Comparison of ENCODE assay signal across 12 cellular contexts in genomic region chr20:45339084-45339483, GRCh38. TPM values are rescaled to one million over a fixed set of nuclear protein-coding genes. Genes with fewer than 3 reads are reported as not detected.
DNase-seq lines count a peak whose midpoint lies in the region; ATAC-seq and TF ChIP-seq lines count a peak whose summit lies in the region.
"Had no signal": no experiment of that assay in that cellular context is flagged by ENCODE, and none has a peak within 500 bp of the region (broad histone marks: within the 10 kb centered on the region; RNA-seq: fewer than 3 reads in every experiment).

No MANE protein-coding gene starts in this region.

- POLR2A ChIA-PET in PC-9 (lab: Charles Lee; ENCODE audit: unreplicated experiment) = no interaction called here

- no peak overlapping the region for H3K4me3 ChIP-seq in PC-9
- no peak overlapping the region for H3K4me3 ChIP-seq in skin epidermis
- H3K4me3 ChIP-seq: HAP-1 had no signal

- H3K9me3 ChIP-seq in PC-9 (ENCODE audit: insufficient read depth, low read depth) = no peaks in the 10 kb centered on the region
- H3K9me3 ChIP-seq: HAP-1 had no signal

- peak in 1 of 2 experiments; percentile 37 for DNase-seq in PC-9
- DNase-seq in glutamatergic neuron = no peak
- DNase-seq in NCI-H1092 (lab: John Stamatoyannopoulos, UW) = no peak
- no peak for DNase-seq in GM03348 (ENCODE audit: low spot score)
- DNase-seq in omental fat pad (ENCODE audit: low spot score) = no peak
- DNase-seq: activated naive CD4-positive, alpha-beta T cell treated with Interleukin-2 at 50 U/mL for 16 hours; NCI-H748 treated with DMSO at 0.1 percent for 48 hours; stimulated activated CD4-positive, alpha-beta T cell treated with anti-CD3 and anti-CD28 coated beads, Interleukin-4, amount 100 ng/mL, for 4 hours had no signal

- H3K4me1 Mint-ChIP-seq in glutamatergic neuron (ENCODE audit: low read depth, unreplicated experiment) = peaks cover 1% of the 10 kb centered on the region

- peak overlapping the region; percentile 38 for H3K27ac Mint-ChIP-seq in glutamatergic neuron (ENCODE audit: unreplicated experiment)

- no peak for ATAC-seq in omental fat pad (ENCODE audit: low FRiP score)

- peaks cover 5% of the 10 kb centered on the region for H3K27me3 Mint-ChIP-seq in glutamatergic neuron (ENCODE audit: unreplicated experiment)

- peaks cover 95% of the 10 kb centered on the region for H3K79me2 ChIP-seq in PC-9 (ENCODE audit: low read depth)

- H3K27me3 ChIP-seq in PC-9 (ENCODE audit: insufficient read depth, low read depth) = no peaks in the 10 kb centered on the region

- no peak overlapping the region for H3K4me3 Mint-ChIP-seq in glutamatergic neuron (ENCODE audit: unreplicated experiment)

- peaks cover 11% of the 10 kb centered on the region for H4K20me1 ChIP-seq in PC-9 (ENCODE audit: insufficient read depth)

- H2AFZ ChIP-seq in PC-9 = no peak overlapping the region

- no peaks in the 10 kb centered on the region for H3K36me3 Mint-ChIP-seq in glutamatergic neuron (ENCODE audit: unreplicated experiment)

- intact Hi-C loops in PC-9 (cut with micrococcal nuclease; ENCODE audit: unreplicated experiment) = no loop called here

- no peak for TF ChIP-seq CTCF in PC-9 (conservative IDR thresholded peaks at IDR 0.05)
- no peak for TF ChIP-seq CTCF in glutamatergic neuron (IDR thresholded peaks at IDR 0.05; ENCODE audit: partially characterized antibody, unreplicated experiment)
- no peak for TF ChIP-seq CTCF in omental fat pad (IDR thresholded peaks at IDR 0.05)

- no TSS peak for BruUV-seq in PC-9 (replicated peaks; lab: Mats Ljungman, UMichigan)

- H3F3A ChIP-seq in PC-9 (ENCODE audit: insufficient read depth, low read depth) = peaks cover 71% of the 10 kb centered on the region

- H3K27ac ChIP-seq in PC-9 = peak overlapping the region; percentile 81
- H3K27ac ChIP-seq in skin epidermis = peak overlapping the region in 14 of 21 experiments; percentile 7 to 95 (median 78)

- peaks cover 5% of the 10 kb centered on the region for H3K9me3 Mint-ChIP-seq in glutamatergic neuron (ENCODE audit: unreplicated experiment)

- H3K36me3 ChIP-seq in PC-9 (ENCODE audit: low read depth) = peaks cover 47% of the 10 kb centered on the region
- H3K36me3 ChIP-seq: HAP-1 had no signal

- CTCF ChIA-PET in PC-9 (lab: Charles Lee) = interaction anchor here (0.6 kb wide), 1 partner anchor 23 kb away, joined by 5 read pairs; the partner anchor contains the start of gene SYS1

- H3K4me2 ChIP-seq in PC-9 = peak overlapping the region; percentile 93

- no peaks in the 10 kb centered on the region for H3K9me2 ChIP-seq in PC-9 (ENCODE audit: insufficient read depth)

- H3K4me1 ChIP-seq in PC-9 (replicated peaks; ENCODE audit: insufficient read depth) = peaks cover 85% of the 10 kb centered on the region

RNA-seq across cellular contexts. Expression of gene SDC4, which starts 9.1 kb away (rescaled TPM):
- total RNA-seq in PC-9 (2021) (114 and 117 TPM in 2 replicates), glutamatergic neuron (ENCODE audit: unreplicated experiment) (0.61 TPM), omental fat pad (100 to 1,000 TPM in 2 of 4 donors, 10 to 100 TPM in 2; 31.4 to 279 (median 103) TPM)

RNA-seq across cellular contexts. Expression of gene SYS1, which starts 23.9 kb away (rescaled TPM):
- total RNA-seq in PC-9 (2021) = 35.1 and 38.8 TPM in 2 replicates
- total RNA-seq in glutamatergic neuron (ENCODE audit: unreplicated experiment) = 17.7 TPM
- 10 to 100 TPM; 26.6 to 55.0 (median 51.3) TPM for total RNA-seq in omental fat pad

RNA-seq across cellular contexts. Expression of gene MATN4, which starts 31.0 kb away (rescaled TPM):
- 0.33 and 0.60 TPM in 2 replicates for total RNA-seq in PC-9 (2021)
- total RNA-seq in glutamatergic neuron (ENCODE audit: unreplicated experiment) = not detected
- under 1 TPM in 2 of 4 donors, not detected in 2; 0.19 to 0.24 TPM for total RNA-seq in omental fat pad
- total RNA-seq: HT1080, lung microvascular endothelial cell had no signal

RNA-seq across cellular contexts. Expression of gene RBPJL, which starts 32.4 kb away (rescaled TPM):
- total RNA-seq in PC-9 (2021) = not detected in 2 replicates
- total RNA-seq in glutamatergic neuron (ENCODE audit: unreplicated experiment) = not detected
- not detected for total RNA-seq in omental fat pad
- total RNA-seq: HT1080, lung microvascular endothelial cell had no signal

RNA-seq across cellular contexts. Expression of gene TP53TG5, which starts 39.0 kb away (rescaled TPM):
- 0.23 TPM in 1 of 2 replicates, not detected in the other for total RNA-seq in PC-9 (2021)
- total RNA-seq in glutamatergic neuron (ENCODE audit: unreplicated experiment) = not detected
- under 1 TPM in 1 of 4 donors, not detected in 3; 0.47 TPM for total RNA-seq in omental fat pad
- total RNA-seq: HT1080, lung microvascular endothelial cell had no signal

Comparison
In these comparisons a context has a peak if more than half of its experiments do, and no peak if none do; other contexts are left out.
1. RNA of gene SDC4, which starts 9.1 kb away (total RNA-seq): 31.4 to 279 TPM in omental fat pad and 114 to 117 TPM in PC-9; 0.61 TPM in glutamatergic neuron (single experiment); every median in the first group is over 10 times any median in the second.